ENCODE assay signal across 10 cellular contexts in genomic region chr4:94811653-94812052, GRCh38. TPM values are rescaled to one million over a fixed set of nuclear protein-coding genes. Genes with fewer than 3 reads are reported as not detected.
"Had no signal": no experiment of that assay in that cellular context is flagged by ENCODE, and none has a peak within 500 bp of the region (broad histone marks: within the 10 kb centered on the region; RNA-seq: fewer than 3 reads in every experiment).

No MANE protein-coding gene starts in this region.

- H3K9me3 ChIP-seq: HAP-1 had no signal

- H3K9ac ChIP-seq: GM23248, KMS-11 had no signal

- H3K4me3 ChIP-seq: GM23248, HAP-1 had no signal

- ATAC-seq: HCT116, HepG2 had no signal

- H3K36me3 ChIP-seq: HAP-1 had no signal

- DNase-seq: GM23248, GOT3, H7, HFFc6, KBM-7 had no signal

- H3K27ac ChIP-seq: GM23248, HL-60, KMS-11 had no signal

RNA-seq across cellular contexts. Expression of gene BMPR1B, which starts 53.9 kb away (rescaled TPM):
- total RNA-seq: HFFc6 had no signal
